ENCODE assay signal across 18 cellular contexts in the genomic region with DNA sequence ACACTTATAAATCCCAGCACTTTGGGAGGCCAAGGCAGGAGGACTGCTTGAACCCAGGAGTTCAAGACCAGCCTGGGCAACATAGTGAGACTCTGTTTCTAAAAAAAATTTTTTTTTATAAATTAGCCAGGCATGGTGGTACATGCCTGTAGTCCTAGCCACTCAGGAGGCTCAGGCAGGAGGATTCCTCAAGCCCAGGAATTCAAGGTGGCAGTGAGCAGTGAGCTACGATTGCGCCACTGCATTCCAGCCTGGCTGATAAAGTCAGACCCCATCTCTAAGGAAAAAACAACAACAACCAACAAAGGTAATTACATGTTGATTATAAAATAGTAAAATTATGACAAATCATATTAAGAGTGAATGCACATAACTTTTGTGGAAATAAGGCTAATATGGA. TPM values are rescaled to one million over a fixed set of nuclear protein-coding genes. Genes with fewer than 3 reads are reported as not detected.
A peak's percentile ranks its signal among the peaks of the same experiment; 100 is the strongest.
DNase-seq lines count a peak whose midpoint lies in the region; ATAC-seq and TF ChIP-seq lines count a peak whose summit lies in the region.
"Had no signal": no experiment of that assay in that cellular context is flagged by ENCODE, and none has a peak within 500 bp of the region (broad histone marks: within the 10 kb centered on the region; RNA-seq: fewer than 3 reads in every experiment).

No MANE protein-coding gene starts in this region.

- POLR2A ChIA-PET in activated CD4-positive, alpha-beta T cell treated with anti-CD3 and anti-CD28 coated beads for 36 hours (lab: Charles Lee): no interaction called here

- no peak for ATAC-seq in activated CD4-positive, alpha-beta T cell treated with anti-CD3 and anti-CD28 coated beads for 36 hours
- no peak for ATAC-seq in GM23338
- ATAC-seq: A549; CD8-positive, alpha-beta T cell had no signal

- no peak for TF ChIP-seq CTCF in GM23338 (conservative IDR thresholded peaks at IDR 0.05; ENCODE audit: low read depth in 2 of 2)

- H2BK15ac ChIP-seq in mesendoderm (replicated peaks; ENCODE audit: low read depth): no peak overlapping the region
- no peak overlapping the region for H2BK15ac ChIP-seq in mesenchymal stem cell (ENCODE audit: low read depth, poor library complexity, severe bottlenecking)

- H3K27me3 Mint-ChIP-seq in activated CD4-positive, alpha-beta T cell treated with anti-CD3 and anti-CD28 coated beads, Interleukin-2, amount 10 ng/mL, durations not matched to agents 24 days and 14 days: no peaks in the 10 kb centered on the region
- H3K27me3 Mint-ChIP-seq in activated CD4-positive, alpha-beta T cell treated with anti-CD3 and anti-CD28 coated beads for 36 hours: no peaks in the 10 kb centered on the region
- peaks cover 2% of the 10 kb centered on the region for H3K27me3 Mint-ChIP-seq in GM23338 (ENCODE audit: insufficient read depth, low read depth, poor library complexity)
- H3K27me3 Mint-ChIP-seq: B cell; CD4-positive, alpha-beta T cell had no signal

- H4K5ac ChIP-seq in mesendoderm (ENCODE audit: low read length): no peak overlapping the region

- no peaks in the 10 kb centered on the region for H3K9me2 ChIP-seq in GM23338 (ENCODE audit: insufficient read depth)

- H3K36me3 ChIP-seq in GM23338 (ENCODE audit: insufficient read depth) (peaks cover 12% of the 10 kb centered on the region; the same call in 1 of the 2 replicates), mesendoderm (ENCODE audit: control insufficient read depth, insufficient read depth, low read length) (no peaks in the 10 kb centered on the region), mesenchymal stem cell (ENCODE audit: control insufficient read depth in 1 of 2, insufficient read depth in 2 of 2, low read depth in 1 of 2, low read length in 2 of 2) (peaks cover 0 to 21% of the 10 kb centered on the region in 2 experiments)

- H3F3A ChIP-seq in GM23338 (replicated peaks; ENCODE audit: low read depth): no peaks in the 10 kb centered on the region

- DNase-seq in activated CD4-positive, alpha-beta T cell treated with anti-CD3 and anti-CD28 coated beads, Interleukin-2, amount 10 ng/mL, durations not matched to agents 24 days and 14 days: peak; percentile 26
- DNase-seq in activated CD4-positive, alpha-beta T cell treated with anti-CD3 and anti-CD28 coated beads for 36 hours: no peak
- DNase-seq in GM23338 (ENCODE audit: low spot score): peak; percentile 17
- peak; percentile 46 for DNase-seq in mesendoderm
- DNase-seq in mesenchymal stem cell: no peak
- DNase-seq in cardiac septum (ENCODE audit: low spot score): no peak
- DNase-seq: AML-193; Calu3; CD4-positive, alpha-beta T cell; CD8-positive, alpha-beta T cell; DMS79 treated with DMSO at 0.1 percent for 48 hours; GF-D8 had no signal

- CTCF ChIA-PET in activated CD4-positive, alpha-beta T cell treated with anti-CD3 and anti-CD28 coated beads for 36 hours (lab: Charles Lee): no interaction called here

- no peaks in the 10 kb centered on the region for H3K9me3 ChIP-seq in mesenchymal stem cell (ENCODE audit: control insufficient read depth, low read length)
- H3K9me3 ChIP-seq: A549; BLaER1 treated with 17β-estradiol and CSF1 and Interleukin-3, amounts not matched to agents 10 nM and 100 nM; Caco-2 had no signal

- H2AFZ ChIP-seq in GM23338 (no peak overlapping the region), mesenchymal stem cell (ENCODE audit: low read depth, low read length) (no peak overlapping the region)

- H3K27ac Mint-ChIP-seq in activated CD4-positive, alpha-beta T cell treated with anti-CD3 and anti-CD28 coated beads, Interleukin-2, amount 10 ng/mL, durations not matched to agents 24 days and 14 days: no peak overlapping the region
- no peak overlapping the region for H3K27ac Mint-ChIP-seq in activated CD4-positive, alpha-beta T cell treated with anti-CD3 and anti-CD28 coated beads for 36 hours
- no peak overlapping the region for H3K27ac Mint-ChIP-seq in GM23338
- H3K27ac Mint-ChIP-seq: B cell; CD4-positive, alpha-beta T cell; CD8-positive, alpha-beta T cell had no signal

- H4K20me1 ChIP-seq in GM23338 (replicated peaks; ENCODE audit: insufficient read depth): no peaks in the 10 kb centered on the region
- H4K20me1 ChIP-seq: BLaER1 treated with 17β-estradiol and CSF1 and Interleukin-3, amounts not matched to agents 10 nM and 100 nM had no signal

- H3K79me1 ChIP-seq in mesendoderm (ENCODE audit: low read length): no peaks in the 10 kb centered on the region
- H3K79me1 ChIP-seq in mesenchymal stem cell (replicated peaks; ENCODE audit: low read length, poor library complexity, severe bottlenecking): no peaks in the 10 kb centered on the region

- no peaks in the 10 kb centered on the region for H3K9me3 Mint-ChIP-seq in activated CD4-positive, alpha-beta T cell treated with anti-CD3 and anti-CD28 coated beads, Interleukin-2, amount 10 ng/mL, durations not matched to agents 24 days and 14 days
- H3K9me3 Mint-ChIP-seq in activated CD4-positive, alpha-beta T cell treated with anti-CD3 and anti-CD28 coated beads for 36 hours (ENCODE audit: low read depth): no peaks in the 10 kb centered on the region
- no peaks in the 10 kb centered on the region for H3K9me3 Mint-ChIP-seq in GM23338
- H3K9me3 Mint-ChIP-seq: CD4-positive, alpha-beta T cell; CD8-positive, alpha-beta T cell had no signal

- H3K4me3 Mint-ChIP-seq in activated CD4-positive, alpha-beta T cell treated with anti-CD3 and anti-CD28 coated beads, Interleukin-2, amount 10 ng/mL, durations not matched to agents 24 days and 14 days: no peak overlapping the region
- H3K4me3 Mint-ChIP-seq in activated CD4-positive, alpha-beta T cell treated with anti-CD3 and anti-CD28 coated beads for 36 hours: no peak overlapping the region
- H3K4me3 Mint-ChIP-seq in GM23338: no peak overlapping the region
- H3K4me3 Mint-ChIP-seq: B cell; CD4-positive, alpha-beta T cell; CD8-positive, alpha-beta T cell had no signal

- H3K56ac ChIP-seq in mesendoderm (ENCODE audit: low read length): no peak overlapping the region

- no peak overlapping the region for H2BK12ac ChIP-seq in mesenchymal stem cell (ENCODE audit: low read length in 2 of 2)

- H3K27ac ChIP-seq in GM23338 (ENCODE audit: low read depth): no peak overlapping the region
- H3K27ac ChIP-seq in mesendoderm (ENCODE audit: low read depth, low read length): no peak overlapping the region
- H3K27ac ChIP-seq in mesenchymal stem cell (ENCODE audit: low read length, poor library complexity, severe bottlenecking): no peak overlapping the region
- H3K27ac ChIP-seq: 22Rv1; A549; BLaER1 treated with 17β-estradiol and CSF1 and Interleukin-3, amounts not matched to agents 10 nM and 100 nM; C4-2B had no signal

- no peak overlapping the region for H3K9ac ChIP-seq in mesendoderm (ENCODE audit: low read length)
- no peak overlapping the region for H3K9ac ChIP-seq in mesenchymal stem cell (ENCODE audit: low read length)
- H3K9ac ChIP-seq: BLaER1 treated with 17β-estradiol and CSF1 and Interleukin-3, amounts not matched to agents 10 nM and 100 nM had no signal

- no peak overlapping the region for H4K91ac ChIP-seq in mesenchymal stem cell (ENCODE audit: low read length)

- H2BK120ac ChIP-seq in mesendoderm (ENCODE audit: low read depth, low read length) (no peak overlapping the region), mesenchymal stem cell (ENCODE audit: low read depth, low read length) (no peak overlapping the region)

- no peak overlapping the region for H3K4me3 ChIP-seq in GM23338
- H3K4me3 ChIP-seq in mesendoderm (ENCODE audit: low read length): no peak overlapping the region
- no peak overlapping the region for H3K4me3 ChIP-seq in mesenchymal stem cell (ENCODE audit: insufficient read depth in 1 of 2, low read depth in 1 of 2, low read length in 2 of 2)
- H3K4me3 ChIP-seq: A549; BLaER1 treated with 17β-estradiol and CSF1 and Interleukin-3, amounts not matched to agents 10 nM and 100 nM had no signal

- H4K8ac ChIP-seq in mesendoderm (ENCODE audit: low read depth, low read length) (no peak overlapping the region), mesenchymal stem cell (ENCODE audit: low read length) (no peak overlapping the region)

- intact Hi-C loops in activated CD4-positive, alpha-beta T cell treated with anti-CD3 and anti-CD28 coated beads, Interleukin-2, amount 10 ng/mL, durations not matched to agents 24 days and 14 days (cut with micrococcal nuclease): no loop called here
- intact Hi-C loops in activated CD4-positive, alpha-beta T cell treated with anti-CD3 and anti-CD28 coated beads for 36 hours (cut with DNase I, micrococcal nuclease): no loop called here
- intact Hi-C loops in cardiac septum (cut with DNase I): no loop called here

- H2AK5ac ChIP-seq in mesendoderm (ENCODE audit: low read length): no peak overlapping the region
- H2AK5ac ChIP-seq in mesenchymal stem cell (ENCODE audit: low read length, severe bottlenecking): no peak overlapping the region

- H3K36me3 Mint-ChIP-seq in activated CD4-positive, alpha-beta T cell treated with anti-CD3 and anti-CD28 coated beads, Interleukin-2, amount 10 ng/mL, durations not matched to agents 24 days and 14 days (ENCODE audit: low read depth): peaks cover 7% of the 10 kb centered on the region
- H3K36me3 Mint-ChIP-seq in activated CD4-positive, alpha-beta T cell treated with anti-CD3 and anti-CD28 coated beads for 36 hours (ENCODE audit: low read depth): peaks cover 10% of the 10 kb centered on the region
- peaks cover under 1% of the 10 kb centered on the region; the same call in 1 of the 3 replicates for H3K36me3 Mint-ChIP-seq in GM23338 (ENCODE audit: low read depth)

- H3K4me2 ChIP-seq in GM23338 (no peak overlapping the region), mesendoderm (ENCODE audit: low read length) (no peak overlapping the region), mesenchymal stem cell (ENCODE audit: low read length, poor library complexity, severe bottlenecking) (no peak overlapping the region)
- H3K4me2 ChIP-seq: A549; BLaER1 treated with 17β-estradiol and CSF1 and Interleukin-3, amounts not matched to agents 10 nM and 100 nM had no signal

- H3K27me3 ChIP-seq in GM23338 (ENCODE audit: insufficient read depth) (no peaks in the 10 kb centered on the region), mesendoderm (ENCODE audit: insufficient read depth, low read length, poor library complexity) (no peaks in the 10 kb centered on the region), mesenchymal stem cell (ENCODE audit: control insufficient read depth in 1 of 2, insufficient read depth in 1 of 2, low read length in 2 of 2) (no peaks in the 10 kb centered on the region)
- H3K27me3 ChIP-seq: BLaER1 treated with 17β-estradiol and CSF1 and Interleukin-3, amounts not matched to agents 10 nM and 100 nM had no signal

- no peak overlapping the region for H3K14ac ChIP-seq in mesenchymal stem cell (ENCODE audit: low read length in 2 of 2)

- H3K79me2 ChIP-seq in GM23338 (replicated peaks; ENCODE audit: insufficient read depth) (no peaks in the 10 kb centered on the region), mesendoderm (ENCODE audit: control insufficient read depth, insufficient read depth, low read length) (no peaks in the 10 kb centered on the region)

- H3K18ac ChIP-seq in mesendoderm (ENCODE audit: low read length): no peak overlapping the region
- H3K18ac ChIP-seq in mesenchymal stem cell (ENCODE audit: low read depth in 1 of 2, low read length in 2 of 2): no peak overlapping the region

- H3K4ac ChIP-seq in mesendoderm (ENCODE audit: low read depth, low read length): no peak overlapping the region
- no peak overlapping the region for H3K4ac ChIP-seq in mesenchymal stem cell (ENCODE audit: low read depth in 1 of 2, low read length in 2 of 2)

- H2BK5ac ChIP-seq in mesendoderm (ENCODE audit: low read length) (no peak overlapping the region), mesenchymal stem cell (ENCODE audit: low read depth, low read length, poor library complexity, severe bottlenecking) (no peak overlapping the region)

- H3K23ac ChIP-seq in mesendoderm (ENCODE audit: low read length) (no peak overlapping the region), mesenchymal stem cell (ENCODE audit: low read length in 2 of 2) (no peak overlapping the region)

- WGBS in mesendoderm (ENCODE audit: extremely low coverage, insufficient coverage, low lambda C conversion rate): no CpG with 5 or more reads among the region's 2 CpGs
- no CpG with 5 or more reads among the region's 2 CpGs for WGBS in mesenchymal stem cell

- no peaks in the 10 kb centered on the region for H3K4me1 Mint-ChIP-seq in activated CD4-positive, alpha-beta T cell treated with anti-CD3 and anti-CD28 coated beads, Interleukin-2, amount 10 ng/mL, durations not matched to agents 24 days and 14 days
- H3K4me1 Mint-ChIP-seq in activated CD4-positive, alpha-beta T cell treated with anti-CD3 and anti-CD28 coated beads for 36 hours: peaks cover 2% of the 10 kb centered on the region
- no peaks in the 10 kb centered on the region for H3K4me1 Mint-ChIP-seq in GM23338
- H3K4me1 Mint-ChIP-seq: B cell had no signal

- H3K4me1 ChIP-seq in GM23338 (ENCODE audit: insufficient read depth) (no peaks in the 10 kb centered on the region), mesendoderm (ENCODE audit: control insufficient read depth, low read depth, low read length) (no peaks in the 10 kb centered on the region), mesenchymal stem cell (ENCODE audit: control insufficient read depth, insufficient read depth, low read depth, low read length) (peaks cover 2% of the 10 kb centered on the region)
- H3K4me1 ChIP-seq: A549; BLaER1 treated with 17β-estradiol and CSF1 and Interleukin-3, amounts not matched to agents 10 nM and 100 nM; Caco-2 had no signal

RNA-seq across cellular contexts. Expression of a gene that starts 40.9 kb away (rescaled TPM):
- 25.4 and 27.5 TPM in 2 replicates for total RNA-seq in activated CD4-positive, alpha-beta T cell treated with anti-CD3 and anti-CD28 coated beads, Interleukin-2, amount 10 ng/mL, durations not matched to agents 24 days and 14 days
- 10 to 100 TPM; 22.0 to 31.1 TPM for total RNA-seq in activated CD4-positive, alpha-beta T cell treated with anti-CD3 and anti-CD28 coated beads for 36 hours
- 20.2 and 24.4 TPM in 2 replicates for total RNA-seq in GM23338 (2014; rRNA removed; shearing (Covaris generic))
- 16.5 and 24.2 TPM in 2 replicates for polyA plus RNA-seq in GM23338 (2016; fragmentation: Nextera tagmentation; extraction: Ambion mirVana)
- 7.2 TPM for polyA plus RNA-seq in mesendoderm (2013, experiment 1 of 2)
- polyA plus RNA-seq in mesendoderm (2013, experiment 2 of 2): 7.9 TPM
- 8.6 TPM for polyA plus RNA-seq in mesenchymal stem cell (2013, experiment 1 of 2)
- polyA plus RNA-seq in mesenchymal stem cell (2013, experiment 2 of 2): 8.3 TPM
- total RNA-seq in cardiac septum: 32.5 TPM

Comparison
In these comparisons a context has a peak if more than half of its experiments do, and no peak if none do; other contexts are left out.
1. DNase-seq: peak in activated CD4-positive, alpha-beta T cell treated with anti-CD3 and anti-CD28 coated beads, Interleukin-2, amount 10 ng/mL, durations not matched to agents 24 days and 14 days (single experiment), GM23338 (single experiment) and mesendoderm (single experiment); none in activated CD4-positive, alpha-beta T cell treated with anti-CD3 and anti-CD28 coated beads for 36 hours (single experiment), mesenchymal stem cell (single experiment) and cardiac septum (single experiment).